8 cellular contexts compared by ENCODE assay signal in genomic region chr15:32536507-32537172, GRCh38. TPM values are rescaled to one million over a fixed set of nuclear protein-coding genes. Genes with fewer than 3 reads are reported as not detected.
DNase-seq lines count a peak whose midpoint lies in the region; ATAC-seq and TF ChIP-seq lines count a peak whose summit lies in the region.
"Not testable (repeated sequence)": the region's sequence is repeated elsewhere in the genome, so short reads cannot be mapped to it uniquely, and the experiment has no call there.

No MANE protein-coding gene starts in this region.

- not testable (repeated sequence) for H3K36me3 Mint-ChIP-seq in activated naive CD4-positive, alpha-beta T cell treated with anti-CD3 and anti-CD28 coated beads for 36 hours (ENCODE audit: low read depth)

- POLR2A ChIA-PET in BJ (lab: Charles Lee), result not testable (repeated sequence)

- not testable (repeated sequence) for TF ChIP-seq CTCF in BJ (IDR thresholded peaks at IDR 0.05; ENCODE audit: insufficient read depth, low read depth, low read length); fibroblast of the aortic adventitia (IDR thresholded peaks at IDR 0.05; ENCODE audit: insufficient read depth, low read length)

- ATAC-seq in GM19455 (IDR thresholded peaks at IDR 0.05; ENCODE audit: unreplicated experiment) (peak; percentile 87), HG03139 (IDR thresholded peaks at IDR 0.05; ENCODE audit: unreplicated experiment) (peak; percentile 80), SK-N-SH treated with all-trans-retinoic acid at 6 μM for 48 hours (peak; percentile 97)

- not testable (repeated sequence) for DNase-seq in BJ (ENCODE audit: low read depth)
- peak; percentile 62 for DNase-seq in activated naive CD4-positive, alpha-beta T cell treated with anti-CD3 and anti-CD28 coated beads for 36 hours
- peak; percentile 0 for DNase-seq in fibroblast of the aortic adventitia (ENCODE audit: low read depth)
- peak; percentile 18 for DNase-seq in myocyte (ENCODE audit: low read depth)
- peak; percentile 7 to 37 for DNase-seq in stimulated activated CD4-positive, alpha-beta T cell treated with anti-CD3 and anti-CD28 coated beads, Interleukin-4, amount 100 ng/mL, for 48 hours (ENCODE audit: low read depth in 2 of 2)

- CTCF ChIA-PET in BJ (lab: Yijun Ruan, JAX); activated naive CD4-positive, alpha-beta T cell treated with anti-CD3 and anti-CD28 coated beads for 36 hours (lab: Charles Lee): not testable (repeated sequence)

- not testable (repeated sequence) for H3K36me3 ChIP-seq in BJ (ENCODE audit: control insufficient read depth, insufficient read depth, low read length)

- not testable (repeated sequence) for H3K27me3 Mint-ChIP-seq in activated naive CD4-positive, alpha-beta T cell treated with anti-CD3 and anti-CD28 coated beads for 36 hours (ENCODE audit: low read depth)

- peak overlapping the region; percentile 68 for H3K4me3 Mint-ChIP-seq in activated naive CD4-positive, alpha-beta T cell treated with anti-CD3 and anti-CD28 coated beads for 36 hours

- not testable (repeated sequence) for H3K9me3 Mint-ChIP-seq in activated naive CD4-positive, alpha-beta T cell treated with anti-CD3 and anti-CD28 coated beads for 36 hours

- intact Hi-C loops in activated naive CD4-positive, alpha-beta T cell treated with anti-CD3 and anti-CD28 coated beads for 36 hours (cut with micrococcal nuclease), result not testable (repeated sequence)

- H3K4me3 ChIP-seq in BJ (ENCODE audit: low read depth, low read length) (peak overlapping the region; percentile 45), fibroblast of the aortic adventitia (ENCODE audit: low read depth, low read length) (peak overlapping the region; percentile 60)

- H3K27ac Mint-ChIP-seq in activated naive CD4-positive, alpha-beta T cell treated with anti-CD3 and anti-CD28 coated beads for 36 hours, result peak overlapping the region; percentile 65

- not testable (repeated sequence) for H3K4me1 Mint-ChIP-seq in activated naive CD4-positive, alpha-beta T cell treated with anti-CD3 and anti-CD28 coated beads for 36 hours (ENCODE audit: low read depth)

- not testable (repeated sequence) for H3K27me3 ChIP-seq in BJ (ENCODE audit: control insufficient read depth, insufficient read depth, low read length)

RNA-seq across cellular contexts. Expression of gene GOLGA8N, which starts 56.6 kb away (rescaled TPM):
- polyA plus RNA-seq in BJ (2011; rRNA removed), result 1.9 and 2.9 TPM in 2 replicates
- 3.1 and 5.0 TPM in 2 replicates for polyA minus RNA-seq in BJ (2011; rRNA and poly(A)+ RNA removed)
- total RNA-seq in activated naive CD4-positive, alpha-beta T cell treated with anti-CD3 and anti-CD28 coated beads for 36 hours, result 1 to 10 TPM; 1.4 to 2.2 TPM
- 1.8 and 5.7 TPM in 2 replicates for total RNA-seq in fibroblast of the aortic adventitia (ENCODE audit: low replicate concordance)
- 6.2 and 47.5 TPM in 2 replicates for total RNA-seq in myocyte
- 13.4 TPM for polyA plus RNA-seq in myocyte (2012)
